In genomic region chr12:110762891-110763290, GRCh38 we compare ENCODE assay signal across 1 cellular context.
TF ChIP-seq lines count a peak whose summit lies in the region.

No MANE protein-coding gene starts in this region.

TF ChIP-seq in H1, 55 proteins besides CTCF, POLR2A, EP300 and RAD21:
- no peak for TF ChIP-seq RXRA (IDR thresholded peaks at IDR 0.05; ENCODE audit: insufficient read depth, low read depth, low read length)
TF ChIP-seq in H1: peak in this region for 0.
